ENCODE assay signal across 9 cellular contexts in the genomic region with DNA sequence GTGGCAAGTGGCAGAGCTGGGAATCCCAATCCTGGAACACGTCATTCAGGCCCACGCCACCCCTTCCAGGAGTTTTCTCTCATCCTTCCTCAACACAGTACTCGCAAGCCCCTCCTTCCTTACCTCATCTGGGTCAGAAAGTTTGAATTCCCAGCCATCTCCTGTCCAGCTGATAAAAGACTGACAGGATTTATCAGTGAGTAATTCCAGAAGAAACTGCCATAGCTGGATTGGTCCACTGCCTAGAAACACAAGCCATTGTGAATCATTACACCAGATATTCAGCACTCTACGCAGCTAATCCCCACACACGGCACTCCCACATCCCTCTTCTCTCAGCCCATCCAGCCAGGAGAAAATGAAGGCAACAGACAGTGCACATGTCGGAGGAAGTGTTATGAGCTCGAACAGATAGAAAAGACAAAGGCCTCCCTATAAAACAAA.
DNase-seq lines count a peak whose midpoint lies in the region; ATAC-seq, FAIRE-seq and TF ChIP-seq lines count a peak whose summit lies in the region.
"Had no signal": no experiment of that assay in that cellular context is flagged by ENCODE, and none has a peak within 500 bp of the region (broad histone marks: within the 10 kb centered on the region; RNA-seq: fewer than 3 reads in every experiment).

No MANE protein-coding gene starts in this region.

- H3K36me3 ChIP-seq in adrenal gland (replicated peaks in 1 of 2) (peaks cover 0 to 22% of the 10 kb centered on the region in 2 donors), kidney (ENCODE audit: control insufficient read depth in 1 of 2, insufficient read depth in 2 of 2, low read length in 2 of 2) (peaks cover 3 to 23% of the 10 kb centered on the region in 2 donors), testis (ENCODE audit: low read depth, missing control alignments) (no peaks in the 10 kb centered on the region)

- no peaks in the 10 kb centered on the region for H3K9me3 ChIP-seq in adrenal gland (replicated peaks in 1 of 3)
- H3K9me3 ChIP-seq in kidney (ENCODE audit: control insufficient read depth in 1 of 2, low read length in 2 of 2), result no peaks in the 10 kb centered on the region
- no peaks in the 10 kb centered on the region for H3K9me3 ChIP-seq in testis

- TF ChIP-seq POLR2A in adrenal gland (IDR thresholded peaks at IDR 0.05) (peak in 1 of 2 donors; percentile 61), testis (IDR thresholded peaks at IDR 0.05) (no peak)

- peak overlapping the region; percentile 95 for H3K27ac Mint-ChIP-seq in stimulated activated memory B cell treated with anti-CD40 and anti-IgM and Interleukin-4, amounts not matched to agents 10 μg/mL and 1 μg/mL and 100 μg/mL, for 72 hours

- H3K9me3 Mint-ChIP-seq in stimulated activated memory B cell treated with anti-CD40 and anti-IgM and Interleukin-4, amounts not matched to agents 10 μg/mL and 1 μg/mL and 100 μg/mL, for 72 hours, result no peaks in the 10 kb centered on the region

- H3K27me3 ChIP-seq in adrenal gland, result no peaks in the 10 kb centered on the region
- no peaks in the 10 kb centered on the region for H3K27me3 ChIP-seq in testis

- H3K4me3 ChIP-seq in adrenal gland (no peak overlapping the region), kidney (ENCODE audit: low read length in 2 of 2) (no peak overlapping the region), testis (no peak overlapping the region)

- peaks cover 6 to 19% of the 10 kb centered on the region in 2 donors for H3K4me1 ChIP-seq in adrenal gland (replicated peaks in 1 of 2)
- H3K4me1 ChIP-seq in kidney (ENCODE audit: control insufficient read depth in 1 of 2, insufficient read depth in 1 of 2, low read depth in 1 of 2, low read length in 2 of 2), result peaks cover 18 to 25% of the 10 kb centered on the region in 2 donors
- peaks cover 4% of the 10 kb centered on the region for H3K4me1 ChIP-seq in testis

- intact Hi-C loops in adrenal gland (cut with DNase I) (no loop called here), kidney (cut with DNase I) (no loop called here), testis (cut with DNase I; ENCODE audit: low total_unique reads) (no loop called here)

- H3K27me3 Mint-ChIP-seq in stimulated activated memory B cell treated with anti-CD40 and anti-IgM and Interleukin-4, amounts not matched to agents 10 μg/mL and 1 μg/mL and 100 μg/mL, for 72 hours, result no peaks in the 10 kb centered on the region

- FAIRE-seq in kidney (lab: Jason Lieb, UNC), result no peak

- peaks cover 70% of the 10 kb centered on the region for H3K4me1 Mint-ChIP-seq in stimulated activated memory B cell treated with anti-CD40 and anti-IgM and Interleukin-4, amounts not matched to agents 10 μg/mL and 1 μg/mL and 100 μg/mL, for 72 hours

- DNase-seq in HS-27A (ENCODE audit: low read depth), result peak; percentile 31
- DNase-seq in adrenal gland, result peak in 5 of 7 donors; percentile 48 to 75 (median 56)
- DNase-seq in kidney, result no peak
- DNase-seq in testis, result no peak
- DNase-seq in ecto neural progenitor cell (ENCODE audit: low spot score), result no peak
- DNase-seq in NCI-H82 treated with DMSO at 0.1 percent for 48 hours (lab: John Stamatoyannopoulos, UW; ENCODE audit: unreplicated experiment), result no peak
- DNase-seq: stimulated activated CD4-positive, alpha-beta T cell treated with anti-CD3 and anti-CD28 coated beads, Interleukin-4, amount 100 ng/mL, for 1 hour had no signal

- H3K36me3 Mint-ChIP-seq in stimulated activated memory B cell treated with anti-CD40 and anti-IgM and Interleukin-4, amounts not matched to agents 10 μg/mL and 1 μg/mL and 100 μg/mL, for 72 hours, result peaks cover 94% of the 10 kb centered on the region

- no peak for TF ChIP-seq CTCF in adrenal gland (IDR thresholded peaks at IDR 0.05)
- TF ChIP-seq CTCF in kidney (IDR thresholded peaks at IDR 0.05; ENCODE audit: borderline replicate concordance, extremely low read depth, insufficient read depth), result no peak
- TF ChIP-seq CTCF in testis (IDR thresholded peaks at IDR 0.05), result no peak

- no peak overlapping the region for H3K9ac ChIP-seq in kidney (ENCODE audit: low read length in 2 of 2)

- H3K4me3 Mint-ChIP-seq in stimulated activated memory B cell treated with anti-CD40 and anti-IgM and Interleukin-4, amounts not matched to agents 10 μg/mL and 1 μg/mL and 100 μg/mL, for 72 hours, result no peak overlapping the region

- no peak for ATAC-seq in stimulated activated memory B cell treated with anti-CD40 and anti-IgM and Interleukin-4, amounts not matched to agents 10 μg/mL and 1 μg/mL and 100 μg/mL, for 72 hours

- peak overlapping the region in 4 of 5 donors; percentile 5 to 78 (median 48) for H3K27ac ChIP-seq in adrenal gland
- H3K27ac ChIP-seq in kidney (ENCODE audit: low read depth in 2 of 2, low read length in 2 of 2), result peak overlapping the region; percentile 19 to 40
- H3K27ac ChIP-seq in testis, result no peak overlapping the region
- H3K27ac ChIP-seq: HL-60 had no signal

- WGBS in adrenal gland, 4 donors, result 40 to 56% (median 49%) methylated on average over 7 of the region's 7 CpGs
- 51 to 66% methylated on average over 7 of the region's 7 CpGs for WGBS in testis, 2 donors

Comparison
In these comparisons a context has a peak if more than half of its experiments do, and no peak if none do; other contexts are left out.
1. DNase-seq: peak in HS-27A (single experiment) and adrenal gland (5 of 7); none in kidney (single experiment), testis (single experiment), ecto neural progenitor cell (single experiment) and NCI-H82 treated with DMSO at 0.1 percent for 48 hours (single experiment).
2. H3K27ac ChIP-seq: peak in adrenal gland (4 of 5) and kidney (2 of 2); none in testis (0 of 2).